ENCODE assay signal across 1 cellular context in the genomic region with DNA sequence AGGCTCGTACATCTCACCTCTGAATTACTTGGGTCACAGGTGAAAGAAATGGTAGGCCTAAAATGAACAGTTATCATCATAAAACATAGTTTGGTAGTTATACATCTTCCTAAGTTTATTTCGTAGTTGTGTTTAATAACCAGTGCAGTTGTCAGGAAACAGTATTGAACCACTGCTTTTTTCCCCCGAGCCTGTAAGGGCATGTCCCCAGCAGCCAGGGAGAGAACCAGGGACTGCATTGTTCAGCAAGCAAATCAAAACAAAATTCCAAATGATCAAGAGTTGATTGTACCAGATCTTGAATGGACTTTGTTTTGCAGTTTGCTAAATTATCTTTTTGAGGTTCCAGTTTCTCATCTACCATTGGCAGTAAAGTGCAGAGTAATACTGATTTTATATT.
TF ChIP-seq lines count a peak whose summit lies in the region.

No MANE protein-coding gene starts in this region.

TF ChIP-seq in WTC11, 78 proteins besides CTCF, POLR2A, EP300 and RAD21 (continued from another document):
- TF ChIP-seq, protein P1, sequence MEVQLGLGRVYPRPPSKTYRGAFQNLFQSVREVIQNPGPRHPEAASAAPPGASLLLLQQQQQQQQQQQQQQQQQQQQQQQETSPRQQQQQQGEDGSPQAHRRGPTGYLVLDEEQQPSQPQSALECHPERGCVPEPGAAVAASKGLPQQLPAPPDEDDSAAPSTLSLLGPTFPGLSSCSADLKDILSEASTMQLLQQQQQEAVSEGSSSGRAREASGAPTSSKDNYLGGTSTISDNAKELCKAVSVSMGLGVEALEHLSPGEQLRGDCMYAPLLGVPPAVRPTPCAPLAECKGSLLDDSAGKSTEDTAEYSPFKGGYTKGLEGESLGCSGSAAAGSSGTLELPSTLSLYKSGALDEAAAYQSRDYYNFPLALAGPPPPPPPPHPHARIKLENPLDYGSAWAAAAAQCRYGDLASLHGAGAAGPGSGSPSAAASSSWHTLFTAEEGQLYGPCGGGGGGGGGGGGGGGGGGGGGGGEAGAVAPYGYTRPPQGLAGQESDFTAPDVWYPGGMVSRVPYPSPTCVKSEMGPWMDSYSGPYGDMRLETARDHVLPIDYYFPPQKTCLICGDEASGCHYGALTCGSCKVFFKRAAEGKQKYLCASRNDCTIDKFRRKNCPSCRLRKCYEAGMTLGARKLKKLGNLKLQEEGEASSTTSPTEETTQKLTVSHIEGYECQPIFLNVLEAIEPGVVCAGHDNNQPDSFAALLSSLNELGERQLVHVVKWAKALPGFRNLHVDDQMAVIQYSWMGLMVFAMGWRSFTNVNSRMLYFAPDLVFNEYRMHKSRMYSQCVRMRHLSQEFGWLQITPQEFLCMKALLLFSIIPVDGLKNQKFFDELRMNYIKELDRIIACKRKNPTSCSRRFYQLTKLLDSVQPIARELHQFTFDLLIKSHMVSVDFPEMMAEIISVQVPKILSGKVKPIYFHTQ (CRISPR knock-in tag; IDR thresholded peaks at IDR 0.05) = no peak
- TF ChIP-seq SOX15 (CRISPR knock-in tag; IDR thresholded peaks at IDR 0.05) = no peak
